In the genomic region with DNA sequence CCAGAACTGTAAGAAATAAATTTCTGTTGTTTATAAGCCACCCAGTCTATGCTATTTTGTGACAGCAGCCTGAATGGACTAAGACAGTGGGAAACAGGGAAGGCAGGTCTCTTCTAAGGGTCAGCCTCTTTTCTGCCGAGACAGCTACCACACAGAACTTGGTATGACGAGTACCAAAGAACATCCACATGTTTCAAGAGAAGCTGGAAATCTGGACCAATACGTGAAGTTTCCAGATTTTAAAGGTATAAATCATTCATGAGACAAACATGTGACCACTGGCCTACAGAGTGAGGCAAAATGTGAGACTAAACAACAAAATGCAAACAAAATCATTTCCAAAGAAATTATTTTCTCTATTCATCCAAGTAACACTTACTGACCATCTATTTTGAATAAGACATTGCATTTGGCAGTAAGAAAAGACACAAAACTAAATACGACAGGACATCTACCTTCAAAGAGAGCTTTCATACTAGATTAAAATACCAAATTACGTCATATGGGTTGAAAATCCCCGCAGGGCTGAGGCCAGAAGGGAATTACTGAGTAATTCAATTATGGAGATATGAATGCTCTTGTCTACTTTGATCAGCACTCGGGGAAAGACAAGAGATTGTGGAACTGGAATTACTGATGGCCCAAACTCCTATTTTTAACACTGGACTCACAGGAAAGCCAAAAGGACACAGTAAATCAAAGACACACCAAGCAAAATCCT, we compare ENCODE assay signal across 11 cellular contexts. TPM values are rescaled to one million over a fixed set of nuclear protein-coding genes. Genes with fewer than 3 reads are reported as not detected.
A peak's percentile ranks its signal among the peaks of the same experiment; 100 is the strongest.
DNase-seq lines count a peak whose midpoint lies in the region; ATAC-seq and TF ChIP-seq lines count a peak whose summit lies in the region.
"Had no signal": no experiment of that assay in that cellular context is flagged by ENCODE, and none has a peak within 500 bp of the region (broad histone marks: within the 10 kb centered on the region; RNA-seq: fewer than 3 reads in every experiment).

No MANE protein-coding gene starts in this region.

- peak overlapping the region; percentile 10; the same call in 1 of the 2 replicates for H3K27ac ChIP-seq in C4-2B
- H3K27ac ChIP-seq in WERI-Rb-1, result peak overlapping the region; percentile 95
- peak overlapping the region; percentile 61 to 99 (median 86) for H3K27ac ChIP-seq in gastroesophageal sphincter
- H3K27ac ChIP-seq in rectal smooth muscle tissue (ENCODE audit: low read depth, low read length), result peak overlapping the region; percentile 35
- H3K27ac ChIP-seq: BLaER1 had no signal

- TF ChIP-seq CTCF in C4-2B (conservative IDR thresholded peaks at IDR 0.05), result no peak
- no peak for TF ChIP-seq CTCF in WERI-Rb-1 (IDR thresholded peaks at IDR 0.05; ENCODE audit: low read depth, low read length)
- TF ChIP-seq CTCF in gastroesophageal sphincter (IDR thresholded peaks at IDR 0.05), result no peak

- peak overlapping the region; percentile 33 for H3K4me3 ChIP-seq in WERI-Rb-1 (ENCODE audit: low read depth, low read length)
- H3K4me3 ChIP-seq in gastroesophageal sphincter, result no peak overlapping the region
- no peak overlapping the region for H3K4me3 ChIP-seq in rectal smooth muscle tissue (ENCODE audit: low read length)
- H3K4me3 ChIP-seq: BLaER1 had no signal

- ATAC-seq in gastroesophageal sphincter (no peak), GM18519 (IDR thresholded peaks at IDR 0.05; ENCODE audit: low FRiP score, unreplicated experiment) (no peak), HG02981 (IDR thresholded peaks at IDR 0.05; ENCODE audit: unreplicated experiment) (no peak), HG02763 (IDR thresholded peaks at IDR 0.05; ENCODE audit: unreplicated experiment) (no peak)

- 16 to 20% methylated on average over 7 of the region's 7 CpGs for WGBS in gastroesophageal sphincter (ENCODE audit: low coverage in 1 of 2), 2 donors

- no peak for TF ChIP-seq EP300 in gastroesophageal sphincter (IDR thresholded peaks at IDR 0.05)

- H3K36me3 ChIP-seq in WERI-Rb-1, result peaks cover 69% of the 10 kb centered on the region
- no peaks in the 10 kb centered on the region for H3K36me3 ChIP-seq in gastroesophageal sphincter
- no peaks in the 10 kb centered on the region for H3K36me3 ChIP-seq in rectal smooth muscle tissue (ENCODE audit: control insufficient read depth, insufficient read depth, low read length)
- H3K36me3 ChIP-seq: BLaER1 had no signal

- H3K4me1 ChIP-seq in gastroesophageal sphincter (peaks cover 33 to 99% (median 58%) of the 10 kb centered on the region in 3 donors), rectal smooth muscle tissue (ENCODE audit: control insufficient read depth, insufficient read depth, low read length) (peaks cover 47% of the 10 kb centered on the region)

- no peaks in the 10 kb centered on the region for H3K9me3 ChIP-seq in WERI-Rb-1 (ENCODE audit: severe bottlenecking)
- H3K9me3 ChIP-seq in gastroesophageal sphincter, result no peaks in the 10 kb centered on the region
- H3K9me3 ChIP-seq: BLaER1 had no signal

- DNase-seq in WERI-Rb-1 (peak; percentile 66), SIG-M5 treated with dmso at 0.1 percent for 504 hours (lab: John Stamatoyannopoulos, UW; ENCODE audit: unreplicated experiment) (no peak)
- DNase-seq: endodermal cell, NCI-H1436 treated with DMSO at 0.1 percent for 48 hours had no signal

- no peak for TF ChIP-seq POLR2A in gastroesophageal sphincter (IDR thresholded peaks at IDR 0.05)

- H3K9ac ChIP-seq in rectal smooth muscle tissue (ENCODE audit: low read length), result no peak overlapping the region
- H3K9ac ChIP-seq: BLaER1 had no signal

- H3K27me3 ChIP-seq in WERI-Rb-1 (ENCODE audit: insufficient read depth, low read depth, severe bottlenecking) (no peaks in the 10 kb centered on the region), gastroesophageal sphincter (no peaks in the 10 kb centered on the region), rectal smooth muscle tissue (ENCODE audit: control insufficient read depth, insufficient read depth, low read length) (no peaks in the 10 kb centered on the region)
- H3K27me3 ChIP-seq: BLaER1 had no signal

RNA-seq across cellular contexts. Expression of gene SCARB2, which starts 7.2 kb away (rescaled TPM):
- total RNA-seq in gastroesophageal sphincter, result 100 to 1,000 TPM; 121 to 169 (median 130) TPM

RNA-seq across cellular contexts. Expression of gene FAM47E, which starts 45.1 kb away (rescaled TPM):
- 1 to 10 TPM; 1.1 to 6.2 (median 4.0) TPM for total RNA-seq in gastroesophageal sphincter

RNA-seq across cellular contexts. Expression of gene NUP54, which starts 58.2 kb away (rescaled TPM):
- total RNA-seq in gastroesophageal sphincter, result 10 to 100 TPM; 32.2 to 58.0 (median 40.8) TPM

Comparison
In these comparisons a context has a peak if more than half of its experiments do, and no peak if none do; other contexts are left out.
1. H3K27ac ChIP-seq: peak in every context shown above with its lines; median percentile 95 in WERI-Rb-1; 86 in gastroesophageal sphincter; 35 in rectal smooth muscle tissue; 10 in C4-2B.